27 cellular contexts compared by ENCODE assay signal in genomic region chr14:34582117-34582680, GRCh38. TPM values are rescaled to one million over a fixed set of nuclear protein-coding genes. Genes with fewer than 3 reads are reported as not detected.
DNase-seq lines count a peak whose midpoint lies in the region; ATAC-seq and TF ChIP-seq lines count a peak whose summit lies in the region.
"Had no signal": no experiment of that assay in that cellular context is flagged by ENCODE, and none has a peak within 500 bp of the region (broad histone marks: within the 10 kb centered on the region; RNA-seq: fewer than 3 reads in every experiment).

No MANE protein-coding gene starts in this region.

- ATAC-seq in RWPE2 (ENCODE audit: low read depth): no peak
- ATAC-seq in right lobe of liver: no peak
- ATAC-seq: GM12878, Panc1, SK-N-SH treated with all-trans-retinoic acid at 6 μM for 48 hours had no signal

- H3K36me3 ChIP-seq in RWPE2 (ENCODE audit: low read depth): peaks cover 94% of the 10 kb centered on the region
- H3K36me3 ChIP-seq in right lobe of liver: peaks cover 4 to 59% (median 21%) of the 10 kb centered on the region in 4 donors
- peaks cover 66 to 98% (median 95%) of the 10 kb centered on the region in 4 donors for H3K36me3 ChIP-seq in stomach
- peaks cover 0 to 61% (median 29%) of the 10 kb centered on the region in 4 donors for H3K36me3 ChIP-seq in transverse colon

- H3K27me3 ChIP-seq in RWPE2 (ENCODE audit: insufficient read depth, poor library complexity, severe bottlenecking) (no peaks in the 10 kb centered on the region), right lobe of liver (no peaks in the 10 kb centered on the region), stomach (no peaks in the 10 kb centered on the region), transverse colon (no peaks in the 10 kb centered on the region)
- H3K27me3 ChIP-seq: SJCRH30 had no signal

- TF ChIP-seq EP300 in stomach (IDR thresholded peaks at IDR 0.05) (no peak), transverse colon (IDR thresholded peaks at IDR 0.05; ENCODE audit: low read depth) (no peak)

- TF ChIP-seq POLR2A in right lobe of liver (IDR thresholded peaks at IDR 0.05): no peak
- TF ChIP-seq POLR2A in stomach (IDR thresholded peaks at IDR 0.05): no peak
- TF ChIP-seq POLR2A in transverse colon (IDR thresholded peaks at IDR 0.05): no peak

- H3K4me3 ChIP-seq in RWPE2 (ENCODE audit: severe bottlenecking): no peak overlapping the region
- no peak overlapping the region for H3K4me3 ChIP-seq in right lobe of liver
- H3K4me3 ChIP-seq in stomach: no peak overlapping the region
- H3K4me3 ChIP-seq in transverse colon: no peak overlapping the region
- H3K4me3 ChIP-seq: GM12878, SJCRH30 had no signal

- H3K9me3 ChIP-seq in RWPE2 (ENCODE audit: severe bottlenecking) (no peaks in the 10 kb centered on the region), right lobe of liver (no peaks in the 10 kb centered on the region), stomach (no peaks in the 10 kb centered on the region), transverse colon (no peaks in the 10 kb centered on the region)
- H3K9me3 ChIP-seq: SJCRH30 had no signal

- intact Hi-C loops in right lobe of liver (cut with DNase I) (no loop called here), stomach (cut with DNase I; ENCODE audit: low total_unique reads) (no loop called here), transverse colon (cut with DNase I; ENCODE audit: low total_unique reads) (no loop called here)

- WGBS in right lobe of liver (ENCODE audit: insufficient coverage, low coverage, low lambda C conversion rate, missing lambda C conversion rate): 97% methylated on average over 8 of the region's 11 CpGs
- 96 to 98% (median 97%) methylated on average over 9 to 11 of the region's 11 CpGs for WGBS in stomach, 5 donors
- WGBS in transverse colon (ENCODE audit: low coverage in 1 of 2), 2 donors: 95 to 96% methylated on average over 6 to 11 of the region's 11 CpGs

- POLR2A ChIA-PET in RWPE1 (lab: Yijun Ruan, JAX; ENCODE audit: low non-redundant PET): no interaction called here

- TF ChIP-seq CTCF in RWPE1 (conservative IDR thresholded peaks at IDR 0.05; ENCODE audit: low read depth) (no peak), RWPE2 (IDR thresholded peaks at IDR 0.05; ENCODE audit: poor library complexity, severe bottlenecking) (no peak), right lobe of liver (IDR thresholded peaks at IDR 0.05) (no peak), stomach (IDR thresholded peaks at IDR 0.05) (no peak), transverse colon (IDR thresholded peaks at IDR 0.05) (no peak)

- CTCF ChIA-PET in RWPE1 (lab: Yijun Ruan, JAX): no interaction called here

- in situ Hi-C loops in transverse colon (cut with MboI; ENCODE audit: low pct_ligation_motif_present in 1 of 4, low pct_unique_long_range_greater_than_20kb in 1 of 4, low sequenced_read_pairs in 3 of 4): no loop called here

- H3K27ac ChIP-seq in RWPE1 (peak overlapping the region; percentile 7; the same call in 1 of the 2 replicates), RWPE2 (ENCODE audit: poor library complexity, severe bottlenecking) (no peak overlapping the region), right lobe of liver (no peak overlapping the region), stomach (no peak overlapping the region), transverse colon (no peak overlapping the region)
- H3K27ac ChIP-seq: SJCRH30 had no signal

- DNase-seq in RWPE1 (ENCODE audit: low spot score) (no peak), RWPE2 (ENCODE audit: low spot score) (peak; percentile 21), right lobe of liver (peak in 2 of 3 donors; percentile 3 to 16), stomach (peak; percentile 13), COLO829 (ENCODE audit: low spot score) (no peak), COLO668 (lab: John Stamatoyannopoulos, UW; ENCODE audit: unreplicated experiment) (no peak), transverse colon (no peak)
- DNase-seq: C1 segment of cervical spinal cord; CD4-positive, alpha-beta memory T cell; DMS 273 treated with DMSO at 0.1 percent for 48 hours; DMS79; EL; GDM1; HCEC 1CT; IMR-90; KG1; MM.1S; NCI-H1048; NCI-H1417; NCI-H1694; NCI-H2029 treated with DMSO at 0.1 percent for 48 hours; NCI-H2227 treated with DMSO at 0.1 percent for 48 hours; NCI-H526 treated with DMSO at 0.1 percent for 48 hours; SJCRH30 had no signal

- H3K4me1 ChIP-seq in RWPE2 (ENCODE audit: insufficient read depth, poor library complexity, severe bottlenecking) (no peaks in the 10 kb centered on the region), right lobe of liver (no peaks in the 10 kb centered on the region), stomach (no peaks in the 10 kb centered on the region), transverse colon (no peaks in the 10 kb centered on the region)
- H3K4me1 ChIP-seq: SJCRH30 had no signal

RNA-seq across cellular contexts. Expression of gene EAPP, which starts 42.7 kb away (rescaled TPM):
- total RNA-seq in right lobe of liver (10 to 100 TPM; 15.1 to 20.4 (median 18.2) TPM), stomach (10 to 100 TPM; 15.8 to 95.3 (median 30.1) TPM), transverse colon (10 to 100 TPM; 16.1 to 83.6 (median 38.8) TPM)
- polyA plus RNA-seq in stomach: 10 to 100 TPM; 29.3 to 57.0 (median 39.4) TPM

RNA-seq across cellular contexts. Expression of gene SNX6, which starts 47.7 kb away (rescaled TPM):
- total RNA-seq in right lobe of liver (10 to 100 TPM; 16.4 to 49.7 (median 31.5) TPM), stomach (100 to 1,000 TPM in 1 of 5 donors, 10 to 100 TPM in 4; 30.6 to 124 (median 42.0) TPM), transverse colon (100 to 1,000 TPM in 3 of 4 donors, 10 to 100 TPM in 1; 45.6 to 157 (median 118) TPM)
- 10 to 100 TPM; 23.7 to 60.2 (median 53.6) TPM for polyA plus RNA-seq in stomach

Comparison
In these comparisons a context has a peak if more than half of its experiments do, and no peak if none do; other contexts are left out.
1. DNase-seq: peak in RWPE2 (single experiment), right lobe of liver (2 of 3) and stomach (single experiment); none in RWPE1 (single experiment), COLO829 (single experiment), COLO668 (single experiment) and transverse colon (single experiment).